ENCODE assay signal across 19 cellular contexts in the genomic region with DNA sequence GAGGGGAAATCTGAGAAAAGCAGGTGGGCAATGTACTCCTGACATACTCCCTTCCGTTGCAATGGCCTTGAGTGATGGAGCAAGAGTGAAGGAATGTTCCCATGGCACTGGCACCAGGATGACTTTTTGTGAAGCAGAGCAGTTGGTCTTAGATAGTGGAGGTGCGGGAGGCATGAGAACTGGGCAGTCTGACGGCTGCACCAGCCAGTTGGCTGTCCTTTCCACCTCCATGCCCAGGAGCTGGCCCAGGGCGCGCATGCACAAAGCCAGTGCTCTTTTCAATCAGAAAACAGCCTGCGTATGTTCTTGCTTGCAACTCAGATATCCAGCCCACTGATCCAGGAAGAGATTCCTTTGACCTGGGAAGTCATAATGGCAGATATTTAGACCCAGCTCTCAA.
"Had no signal": no experiment of that assay in that cellular context is flagged by ENCODE, and none has a peak within 500 bp of the region (broad histone marks: within the 10 kb centered on the region; RNA-seq: fewer than 3 reads in every experiment).

No MANE protein-coding gene starts in this region.

- H3K4me3 Mint-ChIP-seq: activated CD4-positive, alpha-beta T cell treated with anti-CD3 and anti-CD28 coated beads, Interleukin-2, amount 10 ng/mL, durations not matched to agents 24 days and 14 days; activated CD8-positive, alpha-beta T cell treated with anti-CD3 and anti-CD28 coated beads, Interleukin-2, amount 10 ng/mL, durations not matched to agents 7 days and 5 days; activated naive CD4-positive, alpha-beta T cell treated with anti-CD3 and anti-CD28 coated beads, Interleukin-2, amount 10 ng/mL, durations not matched to agents 7 days and 5 days; activated naive CD8-positive, alpha-beta T cell treated with anti-CD3 and anti-CD28 coated beads, Interleukin-2, amount 50 U/mL, for 24 hours; memory B cell; naive B cell; neural crest cell; stimulated activated memory B cell treated with anti-CD40 and anti-IgM and Interleukin-4, amounts not matched to agents 10 μg/mL and 1 μg/mL and 100 μg/mL, for 72 hours had no signal

- H3K27me3 ChIP-seq: dorsolateral prefrontal cortex, left lung, sigmoid colon, spleen had no signal

- H3K27ac ChIP-seq: left lung, sigmoid colon, spleen had no signal

- ATAC-seq: activated CD8-positive, alpha-beta T cell treated with anti-CD3 and anti-CD28 coated beads, Interleukin-2, amount 10 ng/mL, durations not matched to agents 7 days and 5 days; activated naive CD8-positive, alpha-beta T cell treated with anti-CD3 and anti-CD28 coated beads, Interleukin-2, amount 50 U/mL, for 24 hours; left lung; mucosa of descending colon; stimulated activated memory B cell treated with anti-CD40 and anti-IgM and Interleukin-4, amounts not matched to agents 10 μg/mL and 1 μg/mL and 100 μg/mL, for 72 hours had no signal

- H3K9me3 Mint-ChIP-seq: activated CD4-positive, alpha-beta T cell treated with anti-CD3 and anti-CD28 coated beads, Interleukin-2, amount 10 ng/mL, durations not matched to agents 24 days and 14 days; neural crest cell; stimulated activated memory B cell treated with anti-CD40 and anti-IgM and Interleukin-4, amounts not matched to agents 10 μg/mL and 1 μg/mL and 100 μg/mL, for 72 hours had no signal

- H3K27me3 Mint-ChIP-seq: activated CD4-positive, alpha-beta T cell treated with anti-CD3 and anti-CD28 coated beads, Interleukin-2, amount 10 ng/mL, durations not matched to agents 24 days and 14 days; activated naive CD4-positive, alpha-beta T cell treated with anti-CD3 and anti-CD28 coated beads, Interleukin-2, amount 10 ng/mL, durations not matched to agents 7 days and 5 days; activated naive CD8-positive, alpha-beta T cell treated with anti-CD3 and anti-CD28 coated beads, Interleukin-2, amount 50 U/mL, for 24 hours had no signal

- H3K4me3 ChIP-seq: dorsolateral prefrontal cortex, left lung, mucosa of descending colon, sigmoid colon, spleen had no signal

- DNase-seq: activated CD4-positive, alpha-beta T cell treated with anti-CD3 and anti-CD28 coated beads, Interleukin-2, amount 10 ng/mL, durations not matched to agents 24 days and 14 days; activated CD4-positive, CD25-positive, alpha-beta regulatory T cell; activated CD8-positive, alpha-beta T cell treated with anti-CD3 and anti-CD28 coated beads, Interleukin-2, amount 10 ng/mL, durations not matched to agents 7 days and 5 days; activated effector memory CD4-positive, alpha-beta T cell treated with Interleukin-2 at 50 U/mL for 16 hours; activated naive CD4-positive, alpha-beta T cell treated with anti-CD3 and anti-CD28 coated beads, Interleukin-2, amount 10 ng/mL, durations not matched to agents 7 days and 5 days; activated naive CD8-positive, alpha-beta T cell treated with anti-CD3 and anti-CD28 coated beads, Interleukin-2, amount 50 U/mL, for 24 hours; activated T-cell treated with anti-CD3 and anti-CD28 coated beads, Interleukin-2, amount 50 U/mL, for 48 hours; foreskin fibroblast; left lung; mucosa of descending colon; naive B cell; sigmoid colon; spleen; stimulated activated CD4-positive, alpha-beta T cell treated with anti-CD3 and anti-CD28 coated beads, Interleukin-4, amount 100 ng/mL, for 4 hours; T1000 had no signal

- H3K9me3 ChIP-seq: left lung, mucosa of descending colon, sigmoid colon, spleen had no signal

- H3K36me3 ChIP-seq: left lung, sigmoid colon, spleen had no signal
